Comparison of ENCODE assay signal across 13 cellular contexts in genomic region chr3:25423780-25424179, GRCh38. TPM values are rescaled to one million over a fixed set of nuclear protein-coding genes. Genes with fewer than 3 reads are reported as not detected.
DNase-seq lines count a peak whose midpoint lies in the region; TF ChIP-seq lines count a peak whose summit lies in the region.
"Had no signal": no experiment of that assay in that cellular context is flagged by ENCODE, and none has a peak within 500 bp of the region (broad histone marks: within the 10 kb centered on the region; RNA-seq: fewer than 3 reads in every experiment).

No MANE protein-coding gene starts in this region.

- no peak overlapping the region for H3K4me3 ChIP-seq in AG10803 (ENCODE audit: low read length)
- no peak overlapping the region for H3K4me3 ChIP-seq in SJCRH30

- H3K36me3 Mint-ChIP-seq in chondrocyte (ENCODE audit: low read depth) (no peaks in the 10 kb centered on the region), mesothelial cell of epicardium (no peaks in the 10 kb centered on the region)
- H3K36me3 Mint-ChIP-seq in activated CD4-positive, alpha-beta memory T cell treated with anti-CD3 and anti-CD28 coated beads, Interleukin-2, amount 10 ng/mL, durations not matched to agents 7 days and 5 days (ENCODE audit: low read depth) = no peaks in the 10 kb centered on the region
- H3K36me3 Mint-ChIP-seq: natural killer cell treated with Interleukin-12 subunit alpha and Interleukin-12 subunit beta and Interleukin-15 and Interleukin-18, amount 100 ng/mL, for 72 hours had no signal

- H3K4me3 Mint-ChIP-seq in chondrocyte (ENCODE audit: unreplicated experiment) = peak overlapping the region; percentile 22
- no peak overlapping the region for H3K4me3 Mint-ChIP-seq in mesothelial cell of epicardium
- no peak overlapping the region for H3K4me3 Mint-ChIP-seq in activated CD4-positive, alpha-beta memory T cell treated with anti-CD3 and anti-CD28 coated beads, Interleukin-2, amount 10 ng/mL, durations not matched to agents 7 days and 5 days
- H3K4me3 Mint-ChIP-seq: activated B cell treated with CpG ODN at 0.5 μM for 24 hours; natural killer cell treated with Interleukin-12 subunit alpha and Interleukin-12 subunit beta and Interleukin-15 and Interleukin-18, amount 100 ng/mL, for 72 hours had no signal

- H3K27me3 ChIP-seq in SJCRH30 = peaks cover 13% of the 10 kb centered on the region

- no peak overlapping the region for H3K27ac ChIP-seq in SJCRH30

- POLR2A ChIA-PET in activated CD4-positive, alpha-beta memory T cell treated with anti-CD3 and anti-CD28 coated beads, Interleukin-2, amount 10 ng/mL, durations not matched to agents 7 days and 5 days (lab: Charles Lee) = no interaction called here

- TF ChIP-seq CTCF in AG10803 (conservative IDR thresholded peaks at IDR 0.05; ENCODE audit: low read length) (no peak), chondrocyte (IDR thresholded peaks at IDR 0.05) (no peak), mesothelial cell of epicardium (IDR thresholded peaks at IDR 0.05; ENCODE audit: unreplicated experiment) (no peak)

- H3K4me1 ChIP-seq in SJCRH30 = no peaks in the 10 kb centered on the region
- H3K4me1 ChIP-seq: BE2C had no signal

- no peaks in the 10 kb centered on the region for H3K36me3 ChIP-seq in SJCRH30
- H3K36me3 ChIP-seq: BE2C had no signal

- peak; percentile 62 for DNase-seq in AG10803 (ENCODE audit: low read depth)
- peak; percentile 49 for DNase-seq in LHCN-M2 (ENCODE audit: low read depth)
- no peak for DNase-seq in chondrocyte (ENCODE audit: low spot score)
- no peak for DNase-seq in mesothelial cell of epicardium (ENCODE audit: low spot score in 2 of 2, unreplicated experiment in 2 of 2)
- DNase-seq in SJCRH30 = no peak
- no peak for DNase-seq in activated CD4-positive, alpha-beta memory T cell treated with anti-CD3 and anti-CD28 coated beads, Interleukin-2, amount 10 ng/mL, durations not matched to agents 7 days and 5 days
- DNase-seq in NCI-H748 treated with DMSO at 0.1 percent for 48 hours (lab: John Stamatoyannopoulos, UW) = no peak
- DNase-seq in KG1 (lab: John Stamatoyannopoulos, UW) = no peak
- DNase-seq: activated B cell treated with CpG ODN at 0.5 μM for 24 hours, BE2C, cortex of kidney, NCI-H2107 had no signal

- CTCF ChIA-PET in activated CD4-positive, alpha-beta memory T cell treated with anti-CD3 and anti-CD28 coated beads, Interleukin-2, amount 10 ng/mL, durations not matched to agents 7 days and 5 days (lab: Charles Lee) = no interaction called here

- peak overlapping the region; percentile 67 for H3K27ac Mint-ChIP-seq in chondrocyte (ENCODE audit: unreplicated experiment)
- peak overlapping the region; percentile 94 for H3K27ac Mint-ChIP-seq in mesothelial cell of epicardium
- no peak overlapping the region for H3K27ac Mint-ChIP-seq in activated CD4-positive, alpha-beta memory T cell treated with anti-CD3 and anti-CD28 coated beads, Interleukin-2, amount 10 ng/mL, durations not matched to agents 7 days and 5 days
- H3K27ac Mint-ChIP-seq: activated B cell treated with CpG ODN at 0.5 μM for 24 hours; natural killer cell treated with Interleukin-12 subunit alpha and Interleukin-12 subunit beta and Interleukin-15 and Interleukin-18, amount 100 ng/mL, for 72 hours had no signal

- H3K9me3 Mint-ChIP-seq in chondrocyte (ENCODE audit: low read depth) (no peaks in the 10 kb centered on the region), mesothelial cell of epicardium (no peaks in the 10 kb centered on the region)
- no peaks in the 10 kb centered on the region for H3K9me3 Mint-ChIP-seq in activated CD4-positive, alpha-beta memory T cell treated with anti-CD3 and anti-CD28 coated beads, Interleukin-2, amount 10 ng/mL, durations not matched to agents 7 days and 5 days
- H3K9me3 Mint-ChIP-seq: activated B cell treated with CpG ODN at 0.5 μM for 24 hours; natural killer cell treated with Interleukin-12 subunit alpha and Interleukin-12 subunit beta and Interleukin-15 and Interleukin-18, amount 100 ng/mL, for 72 hours had no signal

- H3K27me3 Mint-ChIP-seq in chondrocyte (ENCODE audit: low read depth) (no peaks in the 10 kb centered on the region), mesothelial cell of epicardium (ENCODE audit: low read depth) (no peaks in the 10 kb centered on the region)
- peaks cover 23% of the 10 kb centered on the region for H3K27me3 Mint-ChIP-seq in activated CD4-positive, alpha-beta memory T cell treated with anti-CD3 and anti-CD28 coated beads, Interleukin-2, amount 10 ng/mL, durations not matched to agents 7 days and 5 days

- H3K9me3 ChIP-seq in SJCRH30 (replicated peaks) = no peaks in the 10 kb centered on the region
- H3K9me3 ChIP-seq: BE2C had no signal

- H3K4me1 Mint-ChIP-seq in chondrocyte (ENCODE audit: low read depth) = peaks cover 65% of the 10 kb centered on the region
- peaks cover 78% of the 10 kb centered on the region for H3K4me1 Mint-ChIP-seq in mesothelial cell of epicardium
- H3K4me1 Mint-ChIP-seq in activated CD4-positive, alpha-beta memory T cell treated with anti-CD3 and anti-CD28 coated beads, Interleukin-2, amount 10 ng/mL, durations not matched to agents 7 days and 5 days = no peaks in the 10 kb centered on the region
- H3K4me1 Mint-ChIP-seq: activated B cell treated with CpG ODN at 0.5 μM for 24 hours had no signal

RNA-seq across cellular contexts. Expression of gene RARB, which starts 4.3 kb away (rescaled TPM):
- total RNA-seq in LHCN-M2 (2014; rRNA removed) (0.29 TPM in 1 of 2 replicates, not detected in the other), chondrocyte (5.9 to 10.7 TPM (median 7.6 TPM) in 3 replicates), mesothelial cell of epicardium (106 to 117 TPM (median 117 TPM) in 3 replicates)
- 0.12 TPM for polyA plus RNA-seq in LHCN-M2 (2012)
- 0.18 and 0.46 TPM in 2 replicates for total RNA-seq in SJCRH30 (2014; rRNA removed; shearing (Covaris generic))
- not detected for total RNA-seq in activated CD4-positive, alpha-beta memory T cell treated with anti-CD3 and anti-CD28 coated beads, Interleukin-2, amount 10 ng/mL, durations not matched to agents 7 days and 5 days
- total RNA-seq: activated B cell treated with CpG ODN at 0.5 μM for 24 hours; natural killer cell treated with Interleukin-12 subunit alpha and Interleukin-12 subunit beta and Interleukin-15 and Interleukin-18, amount 100 ng/mL, for 72 hours had no signal

Comparison
In these comparisons a context has a peak if more than half of its experiments do, and no peak if none do; other contexts are left out.
1. DNase-seq: peak in AG10803 (single experiment) and LHCN-M2 (single experiment); none in chondrocyte (single experiment), mesothelial cell of epicardium (0 of 2), SJCRH30 (0 of 2), activated CD4-positive, alpha-beta memory T cell treated with anti-CD3 and anti-CD28 coated beads, Interleukin-2, amount 10 ng/mL, durations not matched to agents 7 days and 5 days (single experiment), NCI-H748 treated with DMSO at 0.1 percent for 48 hours (single experiment) and KG1 (single experiment).